In genomic region chr4:52600275-52600674, GRCh38 we compare ENCODE assay signal across 16 cellular contexts. TPM values are rescaled to one million over a fixed set of nuclear protein-coding genes. Genes with fewer than 3 reads are reported as not detected.
A peak's percentile ranks its signal among the peaks of the same experiment; 100 is the strongest.
DNase-seq lines count a peak whose midpoint lies in the region; ATAC-seq, FAIRE-seq and TF ChIP-seq lines count a peak whose summit lies in the region.
"Had no signal": no experiment of that assay in that cellular context is flagged by ENCODE, and none has a peak within 500 bp of the region (broad histone marks: within the 10 kb centered on the region; RNA-seq: fewer than 3 reads in every experiment).

No MANE protein-coding gene starts in this region.

- DNase-seq in adrenal gland (peak in 4 of 7 donors; percentile 11 to 23 (median 21)), heart left ventricle (peak; percentile 44 to 77 (median 49)), left kidney (ENCODE audit: low read depth, low spot score) (peak; percentile 58), thyroid gland (peak; percentile 46 to 56), RCC 7860 (ENCODE audit: low spot score) (no peak), NCI-H128 (lab: John Stamatoyannopoulos, UW; ENCODE audit: unreplicated experiment) (no peak)
- DNase-seq in stimulated activated CD4-positive, alpha-beta T cell treated with anti-CD3 and anti-CD28 coated beads, Interleukin-4, amount 100 ng/mL, for 4 hours = no peak
- DNase-seq: Caco-2, DMS53, Karpas-422, MM.1S, NCI-H1092 treated with DMSO at 0.1 percent for 48 hours, NCI-H1694 treated with DMSO at 0.1 percent for 48 hours, NCI-H345, NCI-H526 treated with DMSO at 0.1 percent for 48 hours had no signal

- FAIRE-seq in RCC 7860 (lab: Jason Lieb, UNC) = no peak

- H3K9me3 ChIP-seq in adrenal gland (replicated peaks in 1 of 3) (no peaks in the 10 kb centered on the region), heart left ventricle (no peaks in the 10 kb centered on the region), thyroid gland (no peaks in the 10 kb centered on the region)
- H3K9me3 ChIP-seq: Caco-2, HAP-1 had no signal

- no peak for TF ChIP-seq POLR2A in adrenal gland (IDR thresholded peaks at IDR 0.05)
- TF ChIP-seq POLR2A in heart left ventricle (IDR thresholded peaks at IDR 0.05) = no peak
- no peak for TF ChIP-seq POLR2A in thyroid gland (IDR thresholded peaks at IDR 0.05)

- H3K27me3 ChIP-seq in adrenal gland (no peaks in the 10 kb centered on the region), heart left ventricle (no peaks in the 10 kb centered on the region), thyroid gland (no peaks in the 10 kb centered on the region)

- H3K4me1 ChIP-seq in adrenal gland (replicated peaks in 1 of 2) = peaks cover 4 to 23% of the 10 kb centered on the region in 2 donors
- peaks cover 0 to 33% (median 4%) of the 10 kb centered on the region in 12 donors for H3K4me1 ChIP-seq in heart left ventricle
- no peaks in the 10 kb centered on the region for H3K4me1 ChIP-seq in thyroid gland
- H3K4me1 ChIP-seq: Caco-2, HAP-1 had no signal

- 39 to 100% (median 65%) methylated on average over 1 to 3 of the region's 3 CpGs for WGBS in adrenal gland, 4 donors
- 56 to 71% (median 63%) methylated on average over 2 to 3 of the region's 3 CpGs for WGBS in heart left ventricle, 4 donors
- WGBS in thyroid gland, 2 donors = 69 to 70% methylated on average over 3 of the region's 3 CpGs

- peak; percentile 77 to 93 (median 91) for ATAC-seq in heart left ventricle

- intact Hi-C loops in adrenal gland (cut with DNase I) = loop anchor here in 1 of 2 donors (10.0 kb wide), 1 partner anchor 55 kb away; the partner anchor contains the start of gene USP46
- intact Hi-C loops in heart left ventricle (cut with DNase I) = loop anchor here in 3 of 10 donors (10.0 kb wide), 2 partner anchors 55 to 265 kb away; partner anchors contain the start of genes USP46 (in 2 of the 3) and RASL11B (in 1 of the 3)
- intact Hi-C loops in thyroid gland (cut with DNase I) = no loop called here

- H3K4me3 ChIP-seq in adrenal gland = no peak overlapping the region
- no peak overlapping the region for H3K4me3 ChIP-seq in heart left ventricle
- H3K4me3 ChIP-seq in thyroid gland (replicated peaks in 1 of 3) = no peak overlapping the region
- H3K4me3 ChIP-seq: HAP-1 had no signal

- TF ChIP-seq CTCF in adrenal gland (IDR thresholded peaks at IDR 0.05) = no peak
- no peak for TF ChIP-seq CTCF in heart left ventricle (IDR thresholded peaks at IDR 0.05)
- no peak for TF ChIP-seq CTCF in thyroid gland (IDR thresholded peaks at IDR 0.05)

- H3K27ac ChIP-seq in adrenal gland (no peak overlapping the region), heart left ventricle (peak overlapping the region in 11 of 12 donors; percentile 41 to 83 (median 72)), thyroid gland (peak overlapping the region in 2 of 3 donors; percentile 25 to 39)

- peaks cover 0 to 12% of the 10 kb centered on the region in 2 donors for H3K36me3 ChIP-seq in adrenal gland (replicated peaks in 1 of 2)
- peaks cover 0 to 83% (median 57%) of the 10 kb centered on the region in 9 donors for H3K36me3 ChIP-seq in heart left ventricle
- peaks cover 9 to 11% of the 10 kb centered on the region in 2 donors for H3K36me3 ChIP-seq in thyroid gland

RNA-seq across cellular contexts. Expression of gene USP46, which starts 58.8 kb away (rescaled TPM):
- total RNA-seq in adrenal gland (10 to 100 TPM; 12.1 to 37.5 (median 21.5) TPM), heart left ventricle (100 to 1,000 TPM in 1 of 9 donors, 10 to 100 TPM in 8; 29.8 to 111 (median 75.3) TPM), thyroid gland (10 to 100 TPM; 10.8 to 17.6 (median 14.2) TPM)
- polyA plus RNA-seq in adrenal gland (10 to 100 TPM in 1 of 3 donors, 1 to 10 TPM in 2; 1.9 to 19.1 (median 3.3) TPM), heart left ventricle (10 to 100 TPM in 1 of 2 donors, 1 to 10 TPM in 1; 6.1 to 26.2 TPM)

Comparison
In these comparisons a context has a peak if more than half of its experiments do, and no peak if none do; other contexts are left out.
1. DNase-seq: peak in adrenal gland (4 of 7), heart left ventricle (5 of 5), left kidney (single experiment) and thyroid gland (2 of 2); none in RCC 7860 (single experiment), NCI-H128 (single experiment) and stimulated activated CD4-positive, alpha-beta T cell treated with anti-CD3 and anti-CD28 coated beads, Interleukin-4, amount 100 ng/mL, for 4 hours (0 of 2).
2. H3K27ac ChIP-seq: peak in heart left ventricle (11 of 12) and thyroid gland (2 of 3); none in adrenal gland (0 of 5).